In the genomic region with DNA sequence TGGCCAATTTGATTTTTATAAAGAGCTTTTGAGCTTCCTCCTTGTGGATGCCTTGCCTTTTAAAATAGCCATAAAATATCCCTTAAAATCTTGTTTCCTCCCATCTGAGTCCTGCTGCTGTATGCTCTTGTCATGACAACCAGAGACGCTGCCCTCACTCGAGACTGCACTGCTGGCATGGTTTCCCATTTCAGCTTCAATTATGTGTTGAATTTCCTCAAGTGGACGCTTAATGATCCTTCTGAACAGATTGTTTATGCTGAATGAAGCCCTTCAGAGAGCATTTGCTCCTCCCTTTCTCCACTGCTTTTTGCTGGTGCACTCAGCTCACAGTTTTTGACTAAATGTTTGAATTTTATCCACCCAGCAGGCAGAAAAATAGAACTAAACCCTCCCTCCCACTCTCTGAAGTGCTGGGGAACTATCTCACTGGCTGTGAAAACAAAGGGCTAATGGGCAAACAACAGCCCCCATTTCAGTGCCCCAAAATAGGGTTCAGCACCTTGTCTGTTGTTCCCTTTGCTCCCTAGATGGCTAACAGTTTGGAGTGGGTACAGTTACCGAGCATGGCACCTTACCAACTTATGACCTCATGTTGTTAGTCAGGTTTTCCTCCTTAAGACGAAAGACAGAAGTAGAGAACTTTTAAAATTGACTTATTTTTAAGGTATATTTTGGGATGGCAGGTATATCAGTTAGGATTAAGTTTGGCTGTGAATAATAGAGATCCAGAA, we compare ENCODE assay signal across 9 cellular contexts. TPM values are rescaled to one million over a fixed set of nuclear protein-coding genes. Genes with fewer than 3 reads are reported as not detected.
DNase-seq lines count a peak whose midpoint lies in the region; ATAC-seq, FAIRE-seq and TF ChIP-seq lines count a peak whose summit lies in the region.
"Had no signal": no experiment of that assay in that cellular context is flagged by ENCODE, and none has a peak within 500 bp of the region (broad histone marks: within the 10 kb centered on the region; RNA-seq: fewer than 3 reads in every experiment).

No MANE protein-coding gene starts in this region.

- DNase-seq in NCI-H1105 (lab: John Stamatoyannopoulos, UW) (peak; percentile 94), NCI-H748 treated with DMSO at 0.1 percent for 48 hours (lab: John Stamatoyannopoulos, UW) (peak; percentile 96), fibroblast of villous mesenchyme (ENCODE audit: low read depth) (peak; percentile 46), RCC 7860 (ENCODE audit: low spot score) (no peak), middle frontal gyrus (ENCODE audit: extremely low spot score, low spot score) (no peak)
- DNase-seq: activated T-cell treated with anti-CD3 and anti-CD28 coated beads, Interleukin-2, amount 50 U/mL, for 24 hours had no signal

- no peak for TF ChIP-seq CTCF in fibroblast of villous mesenchyme (IDR thresholded peaks at IDR 0.05; ENCODE audit: insufficient read depth, low read depth, low read length)

- 94% methylated on average over 5 of the region's 5 CpGs for WGBS in thymus

- ATAC-seq in HG02840 (IDR thresholded peaks at IDR 0.05; ENCODE audit: low FRiP score, unreplicated experiment): no peak
- ATAC-seq: HepG2 had no signal

- FAIRE-seq in RCC 7860 (lab: Jason Lieb, UNC): no peak
- FAIRE-seq: HepG2 had no signal

- peaks cover 9% of the 10 kb centered on the region for H3K4me1 ChIP-seq in thymus (ENCODE audit: control insufficient read depth, insufficient read depth, low read length)

- no peaks in the 10 kb centered on the region for H3K9me3 ChIP-seq in thymus (ENCODE audit: control insufficient read depth)

- no peaks in the 10 kb centered on the region for H3K27me3 ChIP-seq in thymus (ENCODE audit: control insufficient read depth, insufficient read depth)

- H3K36me3 ChIP-seq in thymus (ENCODE audit: control insufficient read depth, insufficient read depth): peaks cover 24% of the 10 kb centered on the region

- H3K27ac ChIP-seq in thymus (ENCODE audit: low read depth): peak overlapping the region; percentile 15

- H3K4me3 ChIP-seq in fibroblast of villous mesenchyme (ENCODE audit: low read depth, low read length) (no peak overlapping the region), thymus (ENCODE audit: low read length) (no peak overlapping the region)

RNA-seq across cellular contexts. Expression of gene RNF8, which starts 45.5 kb away (rescaled TPM):
- total RNA-seq in fibroblast of villous mesenchyme: 19.0 and 22.5 TPM in 2 replicates
- 12.5 TPM for polyA plus RNA-seq in thymus

RNA-seq across cellular contexts. Expression of gene TMEM217, which starts 50.3 kb away (rescaled TPM):
- total RNA-seq in fibroblast of villous mesenchyme: 2.9 and 3.5 TPM in 2 replicates
- 4.0 TPM for polyA plus RNA-seq in thymus

RNA-seq across cellular contexts. Expression of gene TBC1D22B, which starts 50.7 kb away (rescaled TPM):
- total RNA-seq in fibroblast of villous mesenchyme: 7.1 and 10.8 TPM in 2 replicates
- 8.8 TPM for polyA plus RNA-seq in thymus

Comparison
In these comparisons a context has a peak if more than half of its experiments do, and no peak if none do; other contexts are left out.
1. DNase-seq: peak in NCI-H1105 (single experiment), NCI-H748 treated with DMSO at 0.1 percent for 48 hours (single experiment) and fibroblast of villous mesenchyme (single experiment); none in RCC 7860 (single experiment) and middle frontal gyrus (single experiment).